In the genomic region with DNA sequence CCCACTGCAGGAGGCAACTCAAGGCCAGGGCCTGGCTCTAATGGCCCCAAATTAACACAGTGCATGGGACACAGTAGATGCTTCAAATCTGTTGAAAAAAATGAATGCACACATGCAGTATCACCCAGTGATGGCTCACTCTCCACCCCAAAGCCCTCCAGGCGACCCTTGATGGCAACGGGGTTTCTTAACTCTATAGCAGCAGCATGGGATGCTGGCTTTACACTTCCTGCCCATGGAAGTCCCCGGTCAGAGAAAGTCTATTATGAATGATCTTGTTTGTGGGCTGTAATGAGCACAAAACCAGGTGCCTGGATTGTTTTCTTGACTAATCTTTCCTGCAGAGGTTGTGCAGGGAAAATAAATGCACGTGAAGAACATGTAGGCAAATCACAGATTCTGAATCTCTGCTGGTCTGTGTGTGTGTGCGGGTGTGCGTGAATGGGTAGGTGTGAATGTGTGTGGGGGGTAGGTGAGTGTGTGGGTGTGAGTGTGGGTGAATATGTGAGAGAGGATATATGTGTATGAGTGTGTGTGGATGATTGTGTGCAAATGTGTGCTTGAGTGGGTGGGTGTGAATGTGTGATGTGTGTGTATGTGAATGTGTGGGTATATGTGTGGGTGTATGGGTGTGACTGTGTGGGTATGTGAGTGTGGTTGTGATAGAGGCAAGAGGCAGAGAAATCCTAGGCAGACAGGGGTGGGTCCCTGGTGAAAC, we compare ENCODE assay signal across 1 cellular context.
TF ChIP-seq lines count a peak whose summit lies in the region.

No MANE protein-coding gene starts in this region.

TF ChIP-seq in K562, 482 proteins besides CTCF, POLR2A, EP300 and RAD21 (continued from another document):
- no peak for TF ChIP-seq ARID3A (IDR thresholded peaks at IDR 0.05; ENCODE audit: borderline replicate concordance, low read depth, low read length)
- TF ChIP-seq NR3C1 (CRISPR knock-in tag; IDR thresholded peaks at IDR 0.05), result no peak
- peak in 1 of 2 experiments; percentile 46; a peak in 2 of 4 replicates for TF ChIP-seq HDAC1 (IDR thresholded peaks at IDR 0.05)
- TF ChIP-seq, protein P1, sequence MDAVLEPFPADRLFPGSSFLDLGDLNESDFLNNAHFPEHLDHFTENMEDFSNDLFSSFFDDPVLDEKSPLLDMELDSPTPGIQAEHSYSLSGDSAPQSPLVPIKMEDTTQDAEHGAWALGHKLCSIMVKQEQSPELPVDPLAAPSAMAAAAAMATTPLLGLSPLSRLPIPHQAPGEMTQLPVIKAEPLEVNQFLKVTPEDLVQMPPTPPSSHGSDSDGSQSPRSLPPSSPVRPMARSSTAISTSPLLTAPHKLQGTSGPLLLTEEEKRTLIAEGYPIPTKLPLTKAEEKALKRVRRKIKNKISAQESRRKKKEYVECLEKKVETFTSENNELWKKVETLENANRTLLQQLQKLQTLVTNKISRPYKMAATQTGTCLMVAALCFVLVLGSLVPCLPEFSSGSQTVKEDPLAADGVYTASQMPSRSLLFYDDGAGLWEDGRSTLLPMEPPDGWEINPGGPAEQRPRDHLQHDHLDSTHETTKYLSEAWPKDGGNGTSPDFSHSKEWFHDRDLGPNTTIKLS (IDR thresholded peaks at IDR 0.05; ENCODE audit: borderline replicate concordance, low read depth), result no peak
- TF ChIP-seq BACH1 (tag; IDR thresholded peaks at IDR 0.05), result no peak
- TF ChIP-seq, protein P2, sequence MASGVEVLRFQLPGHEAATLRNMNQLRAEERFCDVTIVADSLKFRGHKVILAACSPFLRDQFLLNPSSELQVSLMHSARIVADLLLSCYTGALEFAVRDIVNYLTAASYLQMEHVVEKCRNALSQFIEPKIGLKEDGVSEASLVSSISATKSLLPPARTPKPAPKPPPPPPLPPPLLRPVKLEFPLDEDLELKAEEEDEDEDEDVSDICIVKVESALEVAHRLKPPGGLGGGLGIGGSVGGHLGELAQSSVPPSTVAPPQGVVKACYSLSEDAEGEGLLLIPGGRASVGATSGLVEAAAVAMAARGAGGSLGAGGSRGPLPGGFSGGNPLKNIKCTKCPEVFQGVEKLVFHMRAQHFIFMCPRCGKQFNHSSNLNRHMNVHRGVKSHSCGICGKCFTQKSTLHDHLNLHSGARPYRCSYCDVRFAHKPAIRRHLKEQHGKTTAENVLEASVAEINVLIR (CRISPR knock-in tag; IDR thresholded peaks at IDR 0.05), result no peak
- TF ChIP-seq, protein P3, sequence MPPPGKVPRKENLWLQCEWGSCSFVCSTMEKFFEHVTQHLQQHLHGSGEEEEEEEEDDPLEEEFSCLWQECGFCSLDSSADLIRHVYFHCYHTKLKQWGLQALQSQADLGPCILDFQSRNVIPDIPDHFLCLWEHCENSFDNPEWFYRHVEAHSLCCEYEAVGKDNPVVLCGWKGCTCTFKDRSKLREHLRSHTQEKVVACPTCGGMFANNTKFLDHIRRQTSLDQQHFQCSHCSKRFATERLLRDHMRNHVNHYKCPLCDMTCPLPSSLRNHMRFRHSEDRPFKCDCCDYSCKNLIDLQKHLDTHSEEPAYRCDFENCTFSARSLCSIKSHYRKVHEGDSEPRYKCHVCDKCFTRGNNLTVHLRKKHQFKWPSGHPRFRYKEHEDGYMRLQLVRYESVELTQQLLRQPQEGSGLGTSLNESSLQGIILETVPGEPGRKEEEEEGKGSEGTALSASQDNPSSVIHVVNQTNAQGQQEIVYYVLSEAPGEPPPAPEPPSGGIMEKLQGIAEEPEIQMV (tag; conservative IDR thresholded peaks at IDR 0.05; ENCODE audit: low read depth), result no peak
- no peak for TF ChIP-seq ZNF644 (tag; IDR thresholded peaks at IDR 0.05; ENCODE audit: low read depth)
- 0 out of 2 replicates have a peak, but pooled peaks have one; percentile 33 for TF ChIP-seq OTX1 (CRISPR knock-in tag; IDR thresholded peaks at IDR 0.05)
- TF ChIP-seq EGR1 (conservative IDR thresholded peaks at IDR 0.05), result peak; percentile 82
- TF ChIP-seq TRIM25 (IDR thresholded peaks at IDR 0.05; ENCODE audit: borderline replicate concordance), result peak; percentile 48; the same call in 1 of the 2 replicates
- TF ChIP-seq MCM3 (IDR thresholded peaks at IDR 0.05), result peak; percentile 50; the same call in 1 of the 2 replicates
- no peak for TF ChIP-seq NFE2L1 (tag; IDR thresholded peaks at IDR 0.05; ENCODE audit: borderline replicate concordance, low read depth)
